In genomic region chr4:95758001-95758400, GRCh38 we compare ENCODE assay signal across 24 cellular contexts.
"Had no signal": no experiment of that assay in that cellular context is flagged by ENCODE, and none has a peak within 500 bp of the region (broad histone marks: within the 10 kb centered on the region; RNA-seq: fewer than 3 reads in every experiment).

No MANE protein-coding gene starts in this region.

- ATAC-seq: left cardiac atrium; naive thymus-derived CD4-positive, alpha-beta T cell; sciatic nerve; stimulated activated naive CD8-positive, alpha-beta T cell treated with anti-CD3 and anti-CD28 coated beads, Interleukin-15, Interleukin-2, amounts not matched to agents 100 U/mL and 50 U/mL, for 24 hours; T-helper 17 cell had no signal

- H3K4me3 ChIP-seq: ascending aorta, esophagus muscularis mucosa, neural progenitor cell, skin epidermis, thoracic aorta had no signal

- H3K36me3 ChIP-seq: ascending aorta, esophagus muscularis mucosa, neural progenitor cell, thoracic aorta had no signal

- H3K4me1 ChIP-seq: ascending aorta, esophagus muscularis mucosa, neural progenitor cell had no signal

- DNase-seq: activated CD4-positive, alpha-beta memory T cell treated with anti-CD3 and anti-CD28 coated beads, Interleukin-2, amount 10 ng/mL, durations not matched to agents 7 days and 5 days; activated CD4-positive, alpha-beta T cell treated with anti-CD3 and anti-CD28 coated beads, Interleukin-2, amount 10 ng/mL, durations not matched to agents 7 days and 5 days; activated CD4-positive, CD25-positive, alpha-beta regulatory T cell treated with anti-CD3 and anti-CD28 coated beads, Interleukin-2, amount 50 U/mL, for 72 hours; activated CD8-positive, alpha-beta memory T cell treated with anti-CD3 and anti-CD28 coated beads, Interleukin-2, amount 50 U/mL, for 48 hours; activated gamma-delta T cell; activated naive CD4-positive, alpha-beta T cell treated with anti-CD3 and anti-CD28 coated beads, Interleukin-2, amount 10 ng/mL, durations not matched to agents 7 days and 5 days; activated naive CD8-positive, alpha-beta T cell treated with anti-CD3 and anti-CD28 coated beads, Interleukin-2, amount 10 ng/mL, durations not matched to agents 7 days and 5 days; activated T-cell treated with anti-CD3 and anti-CD28 coated beads, Interleukin-2, amount 50 U/mL, for 24 hours; foreskin melanocyte; left cardiac atrium; midbrain; naive thymus-derived CD4-positive, alpha-beta T cell; posterior cingulate gyrus; stimulated activated CD4-positive, alpha-beta T cell treated with anti-CD3 and anti-CD28 coated beads, Interleukin-12 subunit alpha, Interleukin-12 subunit beta, amount 100 ng/mL, for 4 hours; stimulated activated CD4-positive, alpha-beta T cell treated with anti-CD3 and anti-CD28 coated beads, Interleukin-4, amount 100 ng/mL, for 1 hour; stimulated activated naive CD8-positive, alpha-beta T cell treated with anti-CD3 and anti-CD28 coated beads, Interleukin-15, Interleukin-2, amounts not matched to agents 100 U/mL and 50 U/mL, for 24 hours; T-helper 17 cell; trophoblast cell had no signal

- H3K27ac ChIP-seq: ascending aorta, esophagus muscularis mucosa, neural progenitor cell, skin epidermis, thoracic aorta had no signal

- H3K27me3 ChIP-seq: ascending aorta, esophagus muscularis mucosa, neural progenitor cell had no signal

- H3K9ac ChIP-seq: neural progenitor cell had no signal

- H3K4me2 ChIP-seq: neural progenitor cell had no signal

- H3K9me3 ChIP-seq: ascending aorta, esophagus muscularis mucosa, thoracic aorta had no signal
